14 cellular contexts compared by ENCODE assay signal in the genomic region with DNA sequence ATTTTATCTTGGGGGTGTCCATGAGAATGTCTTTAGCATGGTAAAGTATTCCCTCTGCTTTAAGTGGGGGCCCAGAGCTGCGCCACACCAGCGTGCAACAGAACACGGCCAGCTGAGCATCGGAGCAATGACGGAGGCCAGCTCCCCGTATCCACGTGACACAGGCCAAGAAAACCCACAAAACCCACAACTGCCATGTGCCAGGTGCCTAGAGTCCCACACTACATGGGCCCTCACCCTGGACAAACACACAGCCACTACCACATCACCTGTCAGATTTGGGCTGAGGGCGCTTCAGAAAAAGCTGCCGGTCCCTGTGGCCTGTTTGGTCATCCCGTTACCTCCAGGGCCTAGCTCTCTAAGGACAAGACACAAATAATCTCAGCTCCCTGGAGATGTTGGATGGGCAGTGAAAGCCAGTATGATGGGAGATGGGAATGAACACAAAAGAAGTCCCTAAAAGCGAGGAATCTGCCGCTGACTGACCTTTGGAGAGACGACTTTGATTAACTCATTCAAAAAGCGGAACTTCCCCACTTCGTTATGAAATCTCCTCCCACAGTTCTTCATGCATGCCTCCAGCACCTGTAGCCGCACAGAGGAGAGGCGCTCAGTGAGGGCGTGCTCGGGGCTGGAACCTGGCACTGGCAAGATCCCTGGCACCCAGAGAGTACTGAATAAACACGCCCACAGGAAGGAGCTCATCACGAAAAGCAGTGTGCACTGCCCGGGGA. TPM values are rescaled to one million over a fixed set of nuclear protein-coding genes. Genes with fewer than 3 reads are reported as not detected.
A peak's percentile ranks its signal among the peaks of the same experiment; 100 is the strongest.
DNase-seq lines count a peak whose midpoint lies in the region; ATAC-seq and TF ChIP-seq lines count a peak whose summit lies in the region.
"Had no signal": no experiment of that assay in that cellular context is flagged by ENCODE, and none has a peak within 500 bp of the region (broad histone marks: within the 10 kb centered on the region; RNA-seq: fewer than 3 reads in every experiment).

No MANE protein-coding gene starts in this region.

- H3K4me3 Mint-ChIP-seq in CD14-positive monocyte (peak overlapping the region; percentile 1 to 80), T-helper 17 cell (peak overlapping the region; percentile 7)
- H3K4me3 Mint-ChIP-seq: mesothelial cell of epicardium had no signal

- H3K27me3 ChIP-seq in left lung: no peaks in the 10 kb centered on the region
- H3K27me3 ChIP-seq: brain microvascular endothelial cell, right lobe of liver, upper lobe of left lung had no signal

- H3K27ac Mint-ChIP-seq in CD14-positive monocyte (peak overlapping the region; percentile 54 to 89 (median 80)), T-helper 17 cell (peak overlapping the region; percentile 96)
- H3K27ac Mint-ChIP-seq: mesothelial cell of epicardium had no signal

- no peaks in the 10 kb centered on the region for H3K27me3 Mint-ChIP-seq in CD14-positive monocyte (ENCODE audit: low read depth in 3 of 3)
- H3K27me3 Mint-ChIP-seq in T-helper 17 cell: no peaks in the 10 kb centered on the region

- H3K4me3 ChIP-seq in left lung: no peak overlapping the region
- H3K4me3 ChIP-seq: right lobe of liver, upper lobe of left lung had no signal

- peaks cover 47% of the 10 kb centered on the region for H3K4me1 Mint-ChIP-seq in CD14-positive monocyte
- peaks cover 27% of the 10 kb centered on the region for H3K4me1 Mint-ChIP-seq in T-helper 17 cell
- H3K4me1 Mint-ChIP-seq: mesothelial cell of epicardium had no signal

- TF ChIP-seq CTCF in CD14-positive monocyte (IDR thresholded peaks at IDR 0.05) (no peak), left lung (IDR thresholded peaks at IDR 0.05) (no peak)

- H3K36me3 ChIP-seq in left lung: peaks cover 9 to 80% of the 10 kb centered on the region in 2 donors

- no peak for DNase-seq in CD14-positive monocyte (ENCODE audit: low spot score)
- DNase-seq in T-helper 17 cell: no peak
- DNase-seq in left lung: no peak
- no peak for DNase-seq in DMS 273 treated with DMSO at 0.1 percent for 48 hours (lab: John Stamatoyannopoulos, UW)
- no peak for DNase-seq in T-helper 9 cell
- DNase-seq: brain microvascular endothelial cell, NCI-H510A treated with DMSO at 0.1 percent for 48 hours, right lobe of liver had no signal

- peak; percentile 25 for TF ChIP-seq POLR2A in GM18526 (IDR thresholded peaks at IDR 0.05; ENCODE audit: extremely low read depth, insufficient read length)

- H3K36me3 Mint-ChIP-seq in CD14-positive monocyte (peaks cover 73 to 91% of the 10 kb centered on the region in 2 donors), T-helper 17 cell (ENCODE audit: low read depth) (no peaks in the 10 kb centered on the region)

- H3K9me3 ChIP-seq in T-helper 17 cell (ENCODE audit: control insufficient read depth, low read length, poor library complexity, severe bottlenecking) (no peaks in the 10 kb centered on the region), left lung (no peaks in the 10 kb centered on the region)
- H3K9me3 ChIP-seq: right lobe of liver, upper lobe of left lung had no signal

- no peak overlapping the region for H3K27ac ChIP-seq in left lung
- H3K27ac ChIP-seq: brain microvascular endothelial cell, C4-2B, right lobe of liver, upper lobe of left lung had no signal

- intact Hi-C loops in CD14-positive monocyte (cut with micrococcal nuclease): no loop called here
- intact Hi-C loops in left lung (cut with DNase I): no loop called here

- ATAC-seq in T-helper 17 cell (no peak), left lung (peak; percentile 7), HG03460 (IDR thresholded peaks at IDR 0.05; ENCODE audit: unreplicated experiment) (no peak), HG03520 (IDR thresholded peaks at IDR 0.05; ENCODE audit: unreplicated experiment) (no peak)

- H3K9me3 Mint-ChIP-seq in CD14-positive monocyte: peaks cover 0 to 1% (median 0%) of the 10 kb centered on the region in 7 donors
- H3K9me3 Mint-ChIP-seq: mesothelial cell of epicardium had no signal

- H3K4me1 ChIP-seq in left lung: peaks cover 0 to 11% of the 10 kb centered on the region in 2 donors
- H3K4me1 ChIP-seq: right lobe of liver had no signal

RNA-seq across cellular contexts. Expression of gene GGA3, which starts 17.1 kb away (rescaled TPM):
- 10 to 100 TPM in 1 of 2 donors, 1 to 10 TPM in 1; 4.3 to 15.7 TPM for polyA plus RNA-seq in CD14-positive monocyte
- total RNA-seq in T-helper 17 cell: 10 to 100 TPM; 85.4 to 89.1 TPM
- total RNA-seq in left lung: 10 to 100 TPM; 46.2 to 54.7 TPM

RNA-seq across cellular contexts. Expression of gene MRPS7, which starts 17.4 kb away (rescaled TPM):
- 100 to 1,000 TPM; 101 to 122 TPM for polyA plus RNA-seq in CD14-positive monocyte
- 10 to 100 TPM; 33.9 to 35.6 TPM for total RNA-seq in T-helper 17 cell
- 10 to 100 TPM; 41.0 to 41.6 TPM for total RNA-seq in left lung

RNA-seq across cellular contexts. Expression of gene MIF4GD, which starts 26.7 kb away (rescaled TPM):
- polyA plus RNA-seq in CD14-positive monocyte: 100 to 1,000 TPM in 1 of 2 donors, 10 to 100 TPM in 1; 80.6 to 103 TPM
- 10 to 100 TPM; 27.0 to 35.0 TPM for total RNA-seq in T-helper 17 cell
- total RNA-seq in left lung: 10 to 100 TPM; 22.6 to 25.4 TPM

RNA-seq across cellular contexts. Expression of gene NUP85, which starts 38.8 kb away (rescaled TPM):
- polyA plus RNA-seq in CD14-positive monocyte: 10 to 100 TPM; 36.3 to 38.7 TPM
- total RNA-seq in T-helper 17 cell (10 to 100 TPM; 75.0 to 75.3 TPM), left lung (10 to 100 TPM; 53.3 to 72.1 TPM)

RNA-seq across cellular contexts. Expression of gene SLC25A19, which starts 44.9 kb away (rescaled TPM):
- polyA plus RNA-seq in CD14-positive monocyte: 10 to 100 TPM; 14.4 to 18.8 TPM
- 10 to 100 TPM; 13.7 to 15.1 TPM for total RNA-seq in T-helper 17 cell
- total RNA-seq in left lung: 10 to 100 TPM; 17.7 to 29.7 TPM
